ENCODE assay signal across 21 cellular contexts in the genomic region with DNA sequence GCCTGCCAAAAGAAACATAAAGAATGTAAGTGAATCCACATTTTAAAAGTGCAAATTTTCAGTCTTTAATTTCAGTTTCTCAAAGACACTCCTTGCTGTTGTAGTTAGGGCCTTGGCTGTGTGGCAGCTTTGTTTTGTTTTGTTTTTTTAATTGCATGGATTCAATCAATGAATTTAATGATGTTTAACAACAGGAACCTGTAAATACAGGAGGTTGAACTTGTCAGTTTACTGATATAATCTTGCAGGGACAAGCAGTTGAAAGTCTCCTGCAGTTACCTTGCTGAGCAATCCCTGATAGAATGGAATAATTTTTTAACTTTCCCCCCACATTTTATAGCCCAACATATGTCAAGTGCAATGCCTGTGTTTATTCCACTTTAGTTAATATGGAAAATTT.
"Had no signal": no experiment of that assay in that cellular context is flagged by ENCODE, and none has a peak within 500 bp of the region (broad histone marks: within the 10 kb centered on the region; RNA-seq: fewer than 3 reads in every experiment).

No MANE protein-coding gene starts in this region.

- H3K4me1 ChIP-seq: colonic mucosa, esophagus muscularis mucosa, foreskin keratinocyte, gastrocnemius medialis, heart right ventricle, left lung, lower lobe of right lung had no signal

- DNase-seq: colonic mucosa; cortex of kidney; effector CD8-positive, alpha-beta T cell; effector memory CD8-positive, alpha-beta T cell; endodermal cell; foreskin keratinocyte; gastrocnemius medialis; glutamatergic neuron; head of caudate nucleus; heart right ventricle; hippocampal formation; left cardiac atrium; left lung; left ventricle myocardium superior; lower lobe of right lung; mesenchymal stem cell; mucosa of descending colon; naive B cell; naive thymus-derived CD8-positive, alpha-beta T cell had no signal

- ATAC-seq: effector memory CD8-positive, alpha-beta T cell; foreskin keratinocyte; gastrocnemius medialis; heart right ventricle; left cardiac atrium; left lung; left ventricle myocardium superior; lower lobe of right lung; mucosa of descending colon; naive thymus-derived CD8-positive, alpha-beta T cell had no signal

- H3K4me3 ChIP-seq: colonic mucosa, esophagus muscularis mucosa, gastrocnemius medialis, heart right ventricle, left lung, lower lobe of right lung, mucosa of descending colon had no signal

- H3K9me3 ChIP-seq: colonic mucosa, esophagus muscularis mucosa, gastrocnemius medialis, lower lobe of right lung had no signal

- H3K36me3 ChIP-seq: colonic mucosa, esophagus muscularis mucosa, gastrocnemius medialis, heart right ventricle, left lung, lower lobe of right lung had no signal

- H3K27me3 ChIP-seq: colonic mucosa, esophagus muscularis mucosa, foreskin keratinocyte, gastrocnemius medialis, heart right ventricle, left lung had no signal

- H3K27ac ChIP-seq: colonic mucosa, epithelial cell of prostate, esophagus muscularis mucosa, foreskin keratinocyte, gastrocnemius medialis, heart right ventricle, left lung, lower lobe of right lung had no signal
